Comparison of ENCODE assay signal across 20 cellular contexts in genomic region chr10:84293171-84293570, GRCh38. TPM values are rescaled to one million over a fixed set of nuclear protein-coding genes. Genes with fewer than 3 reads are reported as not detected.
"Had no signal": no experiment of that assay in that cellular context is flagged by ENCODE, and none has a peak within 500 bp of the region (broad histone marks: within the 10 kb centered on the region; RNA-seq: fewer than 3 reads in every experiment).

No MANE protein-coding gene starts in this region.

- H3K9me3 ChIP-seq: Peyer's patch, SJCRH30, SK-N-SH had no signal

- ATAC-seq: WTC11 had no signal

- H3K4me1 Mint-ChIP-seq: activated naive CD4-positive, alpha-beta T cell treated with anti-CD3 and anti-CD28 coated beads, Interleukin-2, amount 50 U/mL, for 24 hours had no signal

- H3K4me2 ChIP-seq: SK-N-SH had no signal

- DNase-seq: activated CD4-positive, CD25-positive, alpha-beta regulatory T cell treated with anti-CD3 and anti-CD28 coated beads, Interleukin-2, amount 50 U/mL, for 72 hours; activated effector memory CD4-positive, alpha-beta T cell treated with Interleukin-2 at 50 U/mL for 16 hours; activated naive CD4-positive, alpha-beta T cell; activated T-cell treated with anti-CD3 and anti-CD28 coated beads for 4 hours; brain microvascular endothelial cell; NCI-H1105 treated with DMSO at 0.1 percent for 48 hours; NCI-H1436 treated with DMSO at 0.1 percent for 48 hours; NCI-H187; NCI-H2081; NCI-H69; NK-92 treated with Interleukin-12 subunit alpha and Interleukin-12 subunit beta, amount 100 ng/mL, for 24 hours; Peyer's patch; Right ventricle myocardium superior had no signal

- H3K4me3 Mint-ChIP-seq: activated naive CD4-positive, alpha-beta T cell treated with anti-CD3 and anti-CD28 coated beads, Interleukin-2, amount 50 U/mL, for 24 hours; WTC11 had no signal

- H3K27me3 Mint-ChIP-seq: activated naive CD4-positive, alpha-beta T cell treated with anti-CD3 and anti-CD28 coated beads, Interleukin-2, amount 50 U/mL, for 24 hours had no signal

- H3K36me3 ChIP-seq: brain microvascular endothelial cell, Peyer's patch, SJCRH30 had no signal

- H3K36me3 Mint-ChIP-seq: activated naive CD4-positive, alpha-beta T cell treated with anti-CD3 and anti-CD28 coated beads, Interleukin-2, amount 50 U/mL, for 24 hours; WTC11 had no signal

- H3K4me1 ChIP-seq: Peyer's patch, SJCRH30 had no signal

- H3K9ac ChIP-seq: SK-N-SH had no signal

- H3K27ac Mint-ChIP-seq: activated naive CD4-positive, alpha-beta T cell treated with anti-CD3 and anti-CD28 coated beads, Interleukin-2, amount 50 U/mL, for 24 hours; WTC11 had no signal

- H3K9me3 Mint-ChIP-seq: activated naive CD4-positive, alpha-beta T cell treated with anti-CD3 and anti-CD28 coated beads, Interleukin-2, amount 50 U/mL, for 24 hours; WTC11 had no signal

- H3K27me3 ChIP-seq: brain microvascular endothelial cell, Peyer's patch, SJCRH30 had no signal

- H3K27ac ChIP-seq: brain microvascular endothelial cell, Peyer's patch, RWPE1, SJCRH30 had no signal

- H3K4me3 ChIP-seq: Peyer's patch, SJCRH30 had no signal

RNA-seq across cellular contexts. Expression of gene RGR, which starts 48.3 kb away (rescaled TPM):
- total RNA-seq: cardiac septum, WTC11 had no signal
- polyA plus RNA-seq: SK-N-SH had no signal

RNA-seq across cellular contexts. Expression of gene LRIT1, which starts 51.8 kb away (rescaled TPM):
- total RNA-seq: cardiac septum, Peyer's patch, SJCRH30, WTC11 had no signal
- polyA plus RNA-seq: adipose tissue, SK-N-SH had no signal
